18 cellular contexts compared by ENCODE assay signal in the genomic region with DNA sequence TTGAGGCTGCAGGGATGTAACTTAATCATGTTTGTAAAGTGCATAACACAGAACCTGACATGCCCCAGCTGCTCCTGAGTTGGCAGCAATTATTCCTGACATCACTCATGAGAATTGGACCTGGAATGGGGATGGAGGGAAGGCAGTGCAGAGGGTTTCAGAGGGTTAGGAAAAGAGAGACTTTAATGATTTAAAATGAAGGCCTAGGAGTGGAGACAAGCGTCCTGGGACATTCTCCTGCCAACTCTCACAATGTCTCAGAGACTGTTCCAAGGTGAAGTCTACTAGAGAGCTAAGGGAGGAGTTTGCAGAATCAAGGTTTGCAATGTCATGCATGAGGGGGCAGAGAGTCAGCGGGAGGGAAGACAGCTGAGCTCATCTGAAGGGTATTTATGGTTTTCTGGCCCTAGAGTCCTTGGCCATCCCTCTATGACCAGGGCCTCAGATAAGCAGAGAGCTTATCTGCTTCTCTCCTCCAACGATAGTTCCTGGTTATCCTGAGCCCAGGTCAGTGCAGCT. TPM values are rescaled to one million over a fixed set of nuclear protein-coding genes. Genes with fewer than 3 reads are reported as not detected.
DNase-seq lines count a peak whose midpoint lies in the region; ATAC-seq, FAIRE-seq and TF ChIP-seq lines count a peak whose summit lies in the region.
"Had no signal": no experiment of that assay in that cellular context is flagged by ENCODE, and none has a peak within 500 bp of the region (broad histone marks: within the 10 kb centered on the region; RNA-seq: fewer than 3 reads in every experiment).

No MANE protein-coding gene starts in this region.

- H3K4me3 ChIP-seq in A549: no peak overlapping the region
- H3K4me3 ChIP-seq: heart right ventricle, spleen had no signal

- CTCF ChIA-PET in A549 (lab: Yijun Ruan, JAX): interaction anchor here (1.0 to 1.6 kb wide), 4 partner anchors 12 to 89 kb away, joined by 3 to 6 read pairs (median 4); no protein-coding TSS in a partner anchor

- peak overlapping the region; percentile 40 to 71; a peak in 5 of 6 replicates for H3K27ac ChIP-seq in A549
- H3K27ac ChIP-seq: heart right ventricle, spleen had no signal

- DNase-seq in A549 (ENCODE audit: low read depth in 1 of 2, low spot score in 1 of 2) (no peak), Daoy (ENCODE audit: low read depth) (peak; percentile 49), SK-N-DZ (ENCODE audit: low spot score) (peak; percentile 72), glomerular visceral epithelial cell (ENCODE audit: extremely low spot score) (peak; percentile 74), NOMO-1 treated with DMSO at 0.1 percent for 48 hours (lab: John Stamatoyannopoulos, UW; ENCODE audit: unreplicated experiment) (no peak), HK-2 (ENCODE audit: unreplicated experiment) (no peak), H54 (ENCODE audit: insufficient read length, low spot score) (no peak)
- DNase-seq: activated T-cell treated with anti-CD3 and anti-CD28 coated beads, Interleukin-2, amount 50 U/mL, for 4 hours; BE2C; heart right ventricle; Kasumi-1; left cardiac atrium; NCI-H1930; NCI-H69; spleen had no signal

- no peaks in the 10 kb centered on the region for H3K9me3 ChIP-seq in A549
- H3K9me3 ChIP-seq: BE2C, heart right ventricle, spleen had no signal

- TF ChIP-seq CTCF in A549 (IDR thresholded peaks at IDR 0.05): no peak

- TF ChIP-seq POLR2A in A549 (IDR thresholded peaks at IDR 0.05; ENCODE audit: low read length) (no peak), H54 (IDR thresholded peaks at IDR 0.05; ENCODE audit: low read depth, low read length) (no peak)

- no peak for TF ChIP-seq EP300 in A549 (IDR thresholded peaks at IDR 0.05)

- peaks cover 45% of the 10 kb centered on the region for H3K4me1 ChIP-seq in A549
- H3K4me1 ChIP-seq: BE2C had no signal

- H3K4me2 ChIP-seq in A549: peak overlapping the region; percentile 47; the same call in 2 of the 3 replicates

- no peak for FAIRE-seq in A549 (lab: Jason Lieb, UNC)
- FAIRE-seq in H54 (lab: Jason Lieb, UNC): no peak

- POLR2A ChIA-PET in A549 (lab: Yijun Ruan, JAX): no interaction called here

- no peak for TF ChIP-seq RAD21 in A549 (conservative IDR thresholded peaks at IDR 0.05 in 1 of 2, IDR thresholded peaks at IDR 0.05 in 1 of 2)

- peak in 1 of 2 experiments; percentile 48; a peak in 4 of 6 replicates for ATAC-seq in A549
- ATAC-seq in GM19351 (IDR thresholded peaks at IDR 0.05; ENCODE audit: unreplicated experiment): no peak
- ATAC-seq: activated T-cell treated with anti-CD3 and anti-CD28 coated beads, Interleukin-2, amount 50 U/mL, for 4 hours had no signal

- WGBS in A549 (ENCODE audit: missing lambda C conversion rate): 27% methylated on average over 2 of the region's 3 CpGs

TF ChIP-seq in A549, 52 proteins besides CTCF, POLR2A, EP300 and RAD21:
- TF ChIP-seq EHF (CRISPR knock-in tag; IDR thresholded peaks at IDR 0.05) (no peak), MAFK (IDR thresholded peaks at IDR 0.05; ENCODE audit: partially characterized antibody) (peak; percentile 12)
TF ChIP-seq in A549: peak in this region for 1.

RNA-seq across cellular contexts. Expression of a gene that starts 36.9 kb away (rescaled TPM):
- polyA plus RNA-seq in A549 (2011; rRNA removed) (not detected in 2 replicates), A549 (2017; fragmentation: RNase III; extraction: RNeasy Plus Mini Kit Qiagen cat#74134 plus additional on column Dnase treatment) (not detected in 3 replicates)
- 0.08 TPM in 1 of 2 replicates, not detected in the other for polyA plus RNA-seq in A549 (2012; cell fraction: cytosol; rRNA removed)
- 0.18 TPM in 1 of 2 replicates, not detected in the other for polyA plus RNA-seq in A549 (2012; cell fraction: nucleus; rRNA removed)
- not detected in 2 replicates for polyA minus RNA-seq in A549 (2011; rRNA and poly(A)+ RNA removed)
- total RNA-seq in Daoy (2014; rRNA removed; shearing (Covaris generic)): not detected in 2 replicates
- not detected in 2 replicates for polyA plus RNA-seq in SK-N-DZ (2014; cell fraction: cytosol; rRNA removed)
- not detected in 2 replicates for polyA plus RNA-seq in SK-N-DZ (2014; cell fraction: nucleus; rRNA removed)
- total RNA-seq: activated T-cell treated with anti-CD3 and anti-CD28 coated beads, Interleukin-2, amount 50 U/mL, for 4 hours; heart right ventricle; left cardiac atrium; spleen; urinary bladder had no signal
- polyA plus RNA-seq: adipose tissue, heart right ventricle, spleen, urinary bladder had no signal

Comparison
In these comparisons a context has a peak if more than half of its experiments do, and no peak if none do; other contexts are left out.
1. DNase-seq: peak in Daoy (single experiment), SK-N-DZ (single experiment) and glomerular visceral epithelial cell (single experiment); none in A549 (0 of 2), NOMO-1 treated with DMSO at 0.1 percent for 48 hours (single experiment), HK-2 (single experiment) and H54 (single experiment).